1 cellular context compared by ENCODE assay signal in the genomic region with DNA sequence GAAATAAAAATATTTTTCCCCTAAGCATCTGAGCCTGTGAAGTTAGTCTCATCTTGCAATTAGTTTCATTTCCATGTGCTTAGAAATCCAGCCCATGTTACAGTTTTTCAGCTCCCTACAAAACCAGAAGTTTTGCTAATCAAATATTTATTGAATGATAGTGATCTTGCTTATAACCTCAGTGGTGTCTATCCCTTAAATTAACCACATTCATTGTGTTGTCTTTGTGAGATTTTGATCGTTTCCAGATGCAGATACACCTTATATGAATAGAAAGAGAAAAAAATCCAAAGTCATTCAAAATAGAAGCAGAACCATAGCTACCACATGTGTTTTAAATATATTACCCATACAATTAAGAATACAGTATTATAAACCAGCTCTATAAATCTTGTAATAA.
TF ChIP-seq lines count a peak whose summit lies in the region.

No MANE protein-coding gene starts in this region.

TF ChIP-seq in K562, 482 proteins besides CTCF, POLR2A, EP300 and RAD21:
- TF ChIP-seq, protein P1, sequence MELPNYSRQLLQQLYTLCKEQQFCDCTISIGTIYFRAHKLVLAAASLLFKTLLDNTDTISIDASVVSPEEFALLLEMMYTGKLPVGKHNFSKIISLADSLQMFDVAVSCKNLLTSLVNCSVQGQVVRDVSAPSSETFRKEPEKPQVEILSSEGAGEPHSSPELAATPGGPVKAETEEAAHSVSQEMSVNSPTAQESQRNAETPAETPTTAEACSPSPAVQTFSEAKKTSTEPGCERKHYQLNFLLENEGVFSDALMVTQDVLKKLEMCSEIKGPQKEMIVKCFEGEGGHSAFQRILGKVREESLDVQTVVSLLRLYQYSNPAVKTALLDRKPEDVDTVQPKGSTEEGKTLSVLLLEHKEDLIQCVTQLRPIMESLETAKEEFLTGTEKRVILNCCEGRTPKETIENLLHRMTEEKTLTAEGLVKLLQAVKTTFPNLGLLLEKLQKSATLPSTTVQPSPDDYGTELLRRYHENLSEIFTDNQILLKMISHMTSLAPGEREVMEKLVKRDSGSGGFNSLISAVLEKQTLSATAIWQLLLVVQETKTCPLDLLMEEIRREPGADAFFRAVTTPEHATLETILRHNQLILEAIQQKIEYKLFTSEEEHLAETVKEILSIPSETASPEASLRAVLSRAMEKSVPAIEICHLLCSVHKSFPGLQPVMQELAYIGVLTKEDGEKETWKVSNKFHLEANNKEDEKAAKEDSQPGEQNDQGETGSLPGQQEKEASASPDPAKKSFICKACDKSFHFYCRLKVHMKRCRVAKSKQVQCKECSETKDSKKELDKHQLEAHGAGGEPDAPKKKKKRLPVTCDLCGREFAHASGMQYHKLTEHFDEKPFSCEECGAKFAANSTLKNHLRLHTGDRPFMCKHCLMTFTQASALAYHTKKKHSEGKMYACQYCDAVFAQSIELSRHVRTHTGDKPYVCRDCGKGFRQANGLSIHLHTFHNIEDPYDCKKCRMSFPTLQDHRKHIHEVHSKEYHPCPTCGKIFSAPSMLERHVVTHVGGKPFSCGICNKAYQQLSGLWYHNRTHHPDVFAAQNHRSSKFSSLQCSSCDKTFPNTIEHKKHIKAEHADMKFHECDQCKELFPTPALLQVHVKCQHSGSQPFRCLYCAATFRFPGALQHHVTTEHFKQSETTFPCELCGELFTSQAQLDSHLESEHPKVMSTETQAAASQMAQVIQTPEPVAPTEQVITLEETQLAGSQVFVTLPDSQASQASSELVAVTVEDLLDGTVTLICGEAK (IDR thresholded peaks at IDR 0.05), result no peak
- TF ChIP-seq, protein P1 (CRISPR knock-in tag; IDR thresholded peaks at IDR 0.05), result no peak
- no peak for TF ChIP-seq HNRNPLL (IDR thresholded peaks at IDR 0.05; ENCODE audit: low read depth, low read length, poor library complexity, severe bottlenecking)
- no peak for TF ChIP-seq IFI16 (CRISPR knock-in tag; IDR thresholded peaks at IDR 0.05)
- TF ChIP-seq PCBP1 (IDR thresholded peaks at IDR 0.05; ENCODE audit: low read depth, low read length, poor library complexity, severe bottlenecking), result no peak
- no peak for TF ChIP-seq ZBED1 (IDR thresholded peaks at IDR 0.05)
- TF ChIP-seq ZNF165 (CRISPR knock-in tag; IDR thresholded peaks at IDR 0.05; ENCODE audit: borderline replicate concordance), result no peak
- no peak for TF ChIP-seq TFAM (CRISPR knock-in tag; conservative IDR thresholded peaks at IDR 0.05)
- no peak for TF ChIP-seq ETV5 (CRISPR knock-in tag; IDR thresholded peaks at IDR 0.05; ENCODE audit: low read depth)
- TF ChIP-seq ZNF384 (IDR thresholded peaks at IDR 0.05; ENCODE audit: low read depth, low read length), result no peak
- no peak for TF ChIP-seq ZNF324 (CRISPR knock-in tag; IDR thresholded peaks at IDR 0.05)
- no peak for TF ChIP-seq MAFG (tag; conservative IDR thresholded peaks at IDR 0.05)
- no peak for TF ChIP-seq KAT7 (CRISPR knock-in tag; IDR thresholded peaks at IDR 0.05; ENCODE audit: borderline replicate concordance)
- TF ChIP-seq MTA3 (IDR thresholded peaks at IDR 0.05; ENCODE audit: borderline replicate concordance), result no peak
- no peak for TF ChIP-seq NR1H2 (CRISPR knock-in tag; IDR thresholded peaks at IDR 0.05)
- TF ChIP-seq SMAD3 (CRISPR knock-in tag; conservative IDR thresholded peaks at IDR 0.05), result no peak
- no peak for TF ChIP-seq KAT2B (IDR thresholded peaks at IDR 0.05; ENCODE audit: low read depth, low read length)
